In genomic region chr13:78589206-78589605, GRCh38 we compare ENCODE assay signal across 12 cellular contexts. TPM values are rescaled to one million over a fixed set of nuclear protein-coding genes. Genes with fewer than 3 reads are reported as not detected.
A peak's percentile ranks its signal among the peaks of the same experiment; 100 is the strongest.
DNase-seq lines count a peak whose midpoint lies in the region; ATAC-seq and TF ChIP-seq lines count a peak whose summit lies in the region.
"Had no signal": no experiment of that assay in that cellular context is flagged by ENCODE, and none has a peak within 500 bp of the region (broad histone marks: within the 10 kb centered on the region; RNA-seq: fewer than 3 reads in every experiment).

No MANE protein-coding gene starts in this region.

- H4K20me1 ChIP-seq in OCI-LY7 (ENCODE audit: insufficient read depth, low read length) = no peaks in the 10 kb centered on the region

- H3K36me3 Mint-ChIP-seq in natural killer cell = peaks cover 36% of the 10 kb centered on the region
- no peaks in the 10 kb centered on the region for H3K36me3 Mint-ChIP-seq in activated CD4-positive, alpha-beta memory T cell treated with anti-CD3 and anti-CD28 coated beads, Interleukin-2, amount 10 ng/mL, durations not matched to agents 7 days and 5 days (ENCODE audit: low read depth)

- CTCF ChIA-PET in OCI-LY7 (lab: Charles Lee; ENCODE audit: unreplicated experiment) = no interaction called here
- CTCF ChIA-PET in activated CD4-positive, alpha-beta memory T cell treated with anti-CD3 and anti-CD28 coated beads, Interleukin-2, amount 10 ng/mL, durations not matched to agents 7 days and 5 days (lab: Charles Lee) = no interaction called here

- WGBS in right cardiac atrium = 3% methylated on average over 7 of the region's 7 CpGs

- POLR2A ChIA-PET in OCI-LY7 (lab: Charles Lee) = no interaction called here
- POLR2A ChIA-PET in activated CD4-positive, alpha-beta memory T cell treated with anti-CD3 and anti-CD28 coated beads, Interleukin-2, amount 10 ng/mL, durations not matched to agents 7 days and 5 days (lab: Charles Lee) = no interaction called here

- H3K27ac ChIP-seq in right cardiac atrium (ENCODE audit: low read length) (no peak overlapping the region), right atrium auricular region (no peak overlapping the region), OCI-LY7 (ENCODE audit: low read depth, low read length, poor library complexity, severe bottlenecking) (no peak overlapping the region)
- H3K27ac ChIP-seq: C4-2B had no signal

- peaks cover 64 to 84% of the 10 kb centered on the region in 2 donors for H3K27me3 Mint-ChIP-seq in natural killer cell (ENCODE audit: low read depth in 2 of 2)
- H3K27me3 Mint-ChIP-seq in activated CD4-positive, alpha-beta memory T cell treated with anti-CD3 and anti-CD28 coated beads, Interleukin-2, amount 10 ng/mL, durations not matched to agents 7 days and 5 days = peaks cover 71% of the 10 kb centered on the region

- no peak overlapping the region for H2AFZ ChIP-seq in OCI-LY7 (ENCODE audit: low read length)

- ATAC-seq in right cardiac atrium = no peak
- no peak for ATAC-seq in natural killer cell
- ATAC-seq: naive thymus-derived CD4-positive, alpha-beta T cell had no signal

- H3K36me3 ChIP-seq in right atrium auricular region = no peaks in the 10 kb centered on the region
- no peaks in the 10 kb centered on the region for H3K36me3 ChIP-seq in OCI-LY7 (ENCODE audit: insufficient read depth, low read length)

- H3K27ac Mint-ChIP-seq in natural killer cell = no peak overlapping the region
- H3K27ac Mint-ChIP-seq in activated CD4-positive, alpha-beta memory T cell treated with anti-CD3 and anti-CD28 coated beads, Interleukin-2, amount 10 ng/mL, durations not matched to agents 7 days and 5 days = no peak overlapping the region

- H3K4me1 Mint-ChIP-seq in natural killer cell = peaks cover 0 to 8% of the 10 kb centered on the region in 2 donors
- no peaks in the 10 kb centered on the region for H3K4me1 Mint-ChIP-seq in activated CD4-positive, alpha-beta memory T cell treated with anti-CD3 and anti-CD28 coated beads, Interleukin-2, amount 10 ng/mL, durations not matched to agents 7 days and 5 days

- H3K9me3 ChIP-seq in right cardiac atrium (ENCODE audit: control insufficient read depth, low read length) = no peaks in the 10 kb centered on the region
- H3K9me3 ChIP-seq in right atrium auricular region = no peaks in the 10 kb centered on the region
- no peaks in the 10 kb centered on the region for H3K9me3 ChIP-seq in OCI-LY7 (ENCODE audit: low read length)

- H3K4me2 ChIP-seq in OCI-LY7 (ENCODE audit: low read length) = no peak overlapping the region

- H3K4me3 ChIP-seq in right cardiac atrium (ENCODE audit: low read length) = no peak overlapping the region
- no peak overlapping the region for H3K4me3 ChIP-seq in right atrium auricular region
- no peak overlapping the region for H3K4me3 ChIP-seq in OCI-LY7 (ENCODE audit: low read depth, low read length, poor library complexity, severe bottlenecking)
- H3K4me3 ChIP-seq in fibroblast of the aortic adventitia (ENCODE audit: low read depth, low read length) = no peak overlapping the region

- H3K9me3 Mint-ChIP-seq in natural killer cell = peaks cover 6 to 10% of the 10 kb centered on the region in 2 donors
- H3K9me3 Mint-ChIP-seq in activated CD4-positive, alpha-beta memory T cell treated with anti-CD3 and anti-CD28 coated beads, Interleukin-2, amount 10 ng/mL, durations not matched to agents 7 days and 5 days = no peaks in the 10 kb centered on the region

- no peak overlapping the region for H3K4me3 Mint-ChIP-seq in natural killer cell
- no peak overlapping the region for H3K4me3 Mint-ChIP-seq in activated CD4-positive, alpha-beta memory T cell treated with anti-CD3 and anti-CD28 coated beads, Interleukin-2, amount 10 ng/mL, durations not matched to agents 7 days and 5 days
- H3K4me3 Mint-ChIP-seq: naive thymus-derived CD4-positive, alpha-beta T cell had no signal

- H3K79me2 ChIP-seq in OCI-LY7 (ENCODE audit: insufficient read depth, low read depth, low read length) = no peaks in the 10 kb centered on the region

- H3K27me3 ChIP-seq in right cardiac atrium (ENCODE audit: control insufficient read depth, insufficient read depth) = peaks cover 21% of the 10 kb centered on the region
- H3K27me3 ChIP-seq in right atrium auricular region = peaks cover 24 to 28% of the 10 kb centered on the region in 2 donors

- no TSS peak for BruUV-seq in OCI-LY7 (replicated peaks; lab: Mats Ljungman, UMichigan)

- peak in 2 of 3 donors; percentile 71 to 74 for DNase-seq in right cardiac atrium
- no peak for DNase-seq in right atrium auricular region (ENCODE audit: low spot score)
- DNase-seq in OCI-LY7 (ENCODE audit: low spot score) = peak; percentile 29
- peak; percentile 22 for DNase-seq in fibroblast of the aortic adventitia (ENCODE audit: low read depth)
- DNase-seq in HPDE6-E6E7 (ENCODE audit: extremely low spot score) = no peak
- no peak for DNase-seq in natural killer cell
- DNase-seq in activated CD4-positive, alpha-beta memory T cell treated with anti-CD3 and anti-CD28 coated beads, Interleukin-2, amount 10 ng/mL, durations not matched to agents 7 days and 5 days = no peak
- no peak for DNase-seq in HuH-7.5 (ENCODE audit: low spot score)
- DNase-seq: hypothalamus; stimulated activated CD4-positive, alpha-beta T cell treated with anti-CD3 and anti-CD28 coated beads, Interleukin-1b, Interleukin-23, amount 100 ng/mL, for 48 hours had no signal

- H3K9me2 ChIP-seq in OCI-LY7 (ENCODE audit: insufficient read depth, low read length) = no peaks in the 10 kb centered on the region

- H3K4me1 ChIP-seq in right cardiac atrium (ENCODE audit: control insufficient read depth, insufficient read depth, low read length) (peaks cover 3% of the 10 kb centered on the region), right atrium auricular region (no peaks in the 10 kb centered on the region), OCI-LY7 (ENCODE audit: insufficient read depth, low read length, poor library complexity, severe bottlenecking) (no peaks in the 10 kb centered on the region)

- TF ChIP-seq CTCF in right atrium auricular region (IDR thresholded peaks at IDR 0.05) = no peak
- no peak for TF ChIP-seq CTCF in OCI-LY7 (conservative IDR thresholded peaks at IDR 0.05; ENCODE audit: low read length)
- no peak for TF ChIP-seq CTCF in fibroblast of the aortic adventitia (IDR thresholded peaks at IDR 0.05; ENCODE audit: insufficient read depth, low read length)
- no peak for TF ChIP-seq CTCF in natural killer cell (IDR thresholded peaks at IDR 0.05)

- intact Hi-C loops in right cardiac atrium (cut with DNase I) = no loop called here
- intact Hi-C loops in OCI-LY7 (cut with micrococcal nuclease; ENCODE audit: unreplicated experiment) = no loop called here
- intact Hi-C loops in natural killer cell (cut with micrococcal nuclease) = no loop called here

RNA-seq across cellular contexts. Expression of gene POU4F1, which starts 14.1 kb away (rescaled TPM):
- total RNA-seq in right cardiac atrium (not detected), right atrium auricular region (not detected), OCI-LY7 (2022) (4.5 and 4.6 TPM in 2 replicates), fibroblast of the aortic adventitia (ENCODE audit: low replicate concordance) (not detected in 2 replicates), natural killer cell (under 1 TPM in 1 of 3 donors, not detected in 2; 0.10 TPM)
- not detected for polyA plus RNA-seq in right cardiac atrium
- total RNA-seq in OCI-LY7 (2014; rRNA removed; shearing (Covaris generic)) = 6.9 and 7.3 TPM in 2 replicates
- total RNA-seq in activated CD4-positive, alpha-beta memory T cell treated with anti-CD3 and anti-CD28 coated beads, Interleukin-2, amount 10 ng/mL, durations not matched to agents 7 days and 5 days = under 1 TPM; 0.18 to 0.28 TPM
- polyA plus RNA-seq: naive thymus-derived CD4-positive, alpha-beta T cell had no signal

Comparison
In these comparisons a context has a peak if more than half of its experiments do, and no peak if none do; other contexts are left out.
1. DNase-seq: peak in right cardiac atrium (2 of 3), OCI-LY7 (single experiment) and fibroblast of the aortic adventitia (single experiment); none in right atrium auricular region (single experiment), HPDE6-E6E7 (single experiment), natural killer cell (single experiment), activated CD4-positive, alpha-beta memory T cell treated with anti-CD3 and anti-CD28 coated beads, Interleukin-2, amount 10 ng/mL, durations not matched to agents 7 days and 5 days (single experiment) and HuH-7.5 (single experiment).